Comparison of ENCODE assay signal across 29 cellular contexts in the genomic region with DNA sequence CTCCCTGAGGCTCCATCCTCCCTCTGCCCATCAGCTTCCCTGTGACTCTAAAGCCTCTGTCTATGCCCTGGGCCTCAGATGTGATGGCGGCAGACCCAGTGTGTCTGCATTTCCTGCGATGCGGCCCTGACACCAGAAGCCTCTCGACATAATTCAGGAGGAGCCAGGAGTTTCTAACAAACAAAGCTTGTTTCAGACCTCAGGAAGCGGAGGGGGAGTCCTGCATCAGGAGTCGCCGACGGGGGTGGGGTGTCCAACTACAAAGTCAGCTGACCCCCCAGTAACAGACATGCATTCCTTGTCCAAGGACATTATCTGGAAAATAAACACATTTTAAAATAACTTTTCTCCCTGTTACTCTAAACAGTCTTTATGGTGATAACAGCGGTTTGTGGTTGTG.
DNase-seq lines count a peak whose midpoint lies in the region; ATAC-seq, FAIRE-seq and TF ChIP-seq lines count a peak whose summit lies in the region.
"Had no signal": no experiment of that assay in that cellular context is flagged by ENCODE, and none has a peak within 500 bp of the region (broad histone marks: within the 10 kb centered on the region; RNA-seq: fewer than 3 reads in every experiment).

No MANE protein-coding gene starts in this region.

- peaks cover 2% of the 10 kb centered on the region for H3K36me3 Mint-ChIP-seq in osteocyte (ENCODE audit: unreplicated experiment)
- H3K36me3 Mint-ChIP-seq: natural killer cell treated with Interleukin-12 subunit alpha and Interleukin-12 subunit beta and Interleukin-15 and Interleukin-18, amount 100 ng/mL, for 72 hours had no signal

- no peak overlapping the region for H3K4me3 Mint-ChIP-seq in osteocyte (ENCODE audit: unreplicated experiment)
- H3K4me3 Mint-ChIP-seq: activated CD8-positive, alpha-beta T cell treated with anti-CD3 and anti-CD28 coated beads for 36 hours; endodermal cell; natural killer cell treated with Interleukin-12 subunit alpha and Interleukin-12 subunit beta and Interleukin-15 and Interleukin-18, amount 100 ng/mL, for 72 hours; stimulated activated naive CD8-positive, alpha-beta T cell treated with anti-CD3 and anti-CD28 coated beads, Interleukin-15, amount 100 ng/mL, for 72 hours had no signal

- TF ChIP-seq CTCF in right atrium auricular region (IDR thresholded peaks at IDR 0.05) (no peak), hepatocyte (IDR thresholded peaks at IDR 0.05; ENCODE audit: poor library complexity) (no peak), osteocyte (IDR thresholded peaks at IDR 0.05) (no peak)

- peak overlapping the region; percentile 24 for H3K27ac Mint-ChIP-seq in osteocyte (ENCODE audit: unreplicated experiment)
- H3K27ac Mint-ChIP-seq: activated CD8-positive, alpha-beta T cell treated with anti-CD3 and anti-CD28 coated beads for 36 hours; endodermal cell; stimulated activated naive CD8-positive, alpha-beta T cell treated with anti-CD3 and anti-CD28 coated beads, Interleukin-15, amount 100 ng/mL, for 72 hours had no signal

- H4K20me1 ChIP-seq in hepatocyte (ENCODE audit: insufficient read depth, poor library complexity, severe bottlenecking), result no peaks in the 10 kb centered on the region
- H4K20me1 ChIP-seq: BLaER1 had no signal

- H3K27ac ChIP-seq in right atrium auricular region (peak overlapping the region; percentile 17 to 48), hepatocyte (peak overlapping the region; percentile 76)
- H3K27ac ChIP-seq: A549, BLaER1, sigmoid colon, upper lobe of left lung had no signal

- H3K9me2 ChIP-seq in hepatocyte (replicated peaks; ENCODE audit: insufficient read depth), result no peaks in the 10 kb centered on the region

- H3K79me2 ChIP-seq in hepatocyte, result no peaks in the 10 kb centered on the region

- no peak for FAIRE-seq in HTR-8/SVneo (lab: Jason Lieb, UNC)
- FAIRE-seq: A549, GM18507, TTC549 had no signal

- no peak for TF ChIP-seq POLR2A in GM18505 (IDR thresholded peaks at IDR 0.05; ENCODE audit: borderline replicate concordance, extremely low read depth, insufficient read depth, insufficient read length)

- no peaks in the 10 kb centered on the region for H3K9me3 Mint-ChIP-seq in osteocyte (ENCODE audit: unreplicated experiment)
- H3K9me3 Mint-ChIP-seq: activated CD8-positive, alpha-beta T cell treated with anti-CD3 and anti-CD28 coated beads for 36 hours; brain; endodermal cell; natural killer cell treated with Interleukin-12 subunit alpha and Interleukin-12 subunit beta and Interleukin-15 and Interleukin-18, amount 100 ng/mL, for 72 hours; stimulated activated naive CD8-positive, alpha-beta T cell treated with anti-CD3 and anti-CD28 coated beads, Interleukin-15, amount 100 ng/mL, for 72 hours had no signal

- intact Hi-C loops in Right ventricle myocardium superior (cut with DNase I), result loop anchor here (10.0 kb wide), 1 partner anchor 168 kb away; a partner anchor contains a TSS

- H3K27me3 ChIP-seq in right atrium auricular region (no peaks in the 10 kb centered on the region), hepatocyte (no peaks in the 10 kb centered on the region)
- H3K27me3 ChIP-seq: BLaER1, sigmoid colon, upper lobe of left lung had no signal

- H3K4me3 ChIP-seq in right atrium auricular region (no peak overlapping the region), hepatocyte (no peak overlapping the region)
- H3K4me3 ChIP-seq: A549, BLaER1, sigmoid colon, upper lobe of left lung had no signal

- H2AFZ ChIP-seq in hepatocyte, result peak overlapping the region; percentile 19

- peaks cover 44% of the 10 kb centered on the region for H3K4me1 Mint-ChIP-seq in osteocyte (ENCODE audit: unreplicated experiment)
- H3K4me1 Mint-ChIP-seq: brain, endodermal cell had no signal

- peak overlapping the region; percentile 5 for H3K4me2 ChIP-seq in hepatocyte
- H3K4me2 ChIP-seq: A549, BLaER1 had no signal

- 45% methylated on average over 9 of the region's 9 CpGs for WGBS in hepatocyte (ENCODE audit: low lambda C conversion rate, missing lambda C conversion rate)

- no peaks in the 10 kb centered on the region for H3K27me3 Mint-ChIP-seq in osteocyte (ENCODE audit: unreplicated experiment)
- H3K27me3 Mint-ChIP-seq: activated CD8-positive, alpha-beta T cell treated with anti-CD3 and anti-CD28 coated beads for 36 hours; brain; stimulated activated naive CD8-positive, alpha-beta T cell treated with anti-CD3 and anti-CD28 coated beads, Interleukin-15, amount 100 ng/mL, for 72 hours had no signal

- H3K4me1 ChIP-seq in right atrium auricular region, result peaks cover 0 to 42% of the 10 kb centered on the region in 2 donors
- H3K4me1 ChIP-seq in hepatocyte (ENCODE audit: insufficient read depth), result peaks cover 13% of the 10 kb centered on the region
- H3K4me1 ChIP-seq: A549, upper lobe of left lung had no signal

- DNase-seq in right atrium auricular region (ENCODE audit: low spot score), result no peak
- DNase-seq in Right ventricle myocardium superior, result no peak
- DNase-seq in hepatocyte (ENCODE audit: low spot score), result peak; percentile 27
- DNase-seq in osteocyte (ENCODE audit: extremely low spot score, unreplicated experiment), result no peak
- DNase-seq in activated CD4-positive, CD25-positive, alpha-beta regulatory T cell treated with anti-CD3 and anti-CD28 coated beads, Interleukin-2, amount 50 U/mL, for 72 hours, result no peak
- no peak for DNase-seq in HTR-8/SVneo (ENCODE audit: insufficient read length, low spot score)
- DNase-seq: activated CD4-positive, alpha-beta T cell treated with anti-CD3 and anti-CD28 coated beads for 1 hour; activated CD8-positive, alpha-beta T cell treated with anti-CD3 and anti-CD28 coated beads for 36 hours; COR-L47; cortex of kidney; DMS79; endodermal cell; GF-D8; Karpas-422; NCI-H1694 treated with DMSO at 0.1 percent for 48 hours; NCI-H2171 treated with DMSO at 0.1 percent for 48 hours; NCI-H524 treated with DMSO at 0.1 percent for 48 hours; sigmoid colon; stimulated activated naive CD8-positive, alpha-beta T cell treated with anti-CD3 and anti-CD28 coated beads, Interleukin-15, amount 100 ng/mL, for 72 hours; upper lobe of left lung had no signal

- H3K36me3 ChIP-seq in right atrium auricular region, result no peaks in the 10 kb centered on the region
- no peaks in the 10 kb centered on the region for H3K36me3 ChIP-seq in hepatocyte (replicated peaks; ENCODE audit: insufficient read depth, low read depth)
- H3K36me3 ChIP-seq: BLaER1, sigmoid colon, upper lobe of left lung had no signal

- H3K9me3 ChIP-seq in right atrium auricular region (no peaks in the 10 kb centered on the region), hepatocyte (ENCODE audit: low read depth) (no peaks in the 10 kb centered on the region)
- H3K9me3 ChIP-seq: A549, BLaER1, sigmoid colon, upper lobe of left lung had no signal

- ATAC-seq in Right ventricle myocardium superior (ENCODE audit: poor library complexity) (no peak), GM18505 (IDR thresholded peaks at IDR 0.05; ENCODE audit: unreplicated experiment) (no peak), GM19397 (IDR thresholded peaks at IDR 0.05; ENCODE audit: unreplicated experiment) (no peak)
- ATAC-seq: A549; activated CD8-positive, alpha-beta T cell treated with anti-CD3 and anti-CD28 coated beads for 36 hours; natural killer cell treated with Interleukin-12 subunit alpha and Interleukin-12 subunit beta and Interleukin-15 and Interleukin-18, amount 100 ng/mL, for 72 hours; Panc1; stimulated activated naive CD8-positive, alpha-beta T cell treated with anti-CD3 and anti-CD28 coated beads, Interleukin-15, amount 100 ng/mL, for 72 hours had no signal
